21 cellular contexts compared by ENCODE assay signal in genomic region chr2:219174801-219175200, GRCh38. TPM values are rescaled to one million over a fixed set of nuclear protein-coding genes. Genes with fewer than 3 reads are reported as not detected.
DNase-seq lines count a peak whose midpoint lies in the region; ATAC-seq, FAIRE-seq and TF ChIP-seq lines count a peak whose summit lies in the region.
"Had no signal": no experiment of that assay in that cellular context is flagged by ENCODE, and none has a peak within 500 bp of the region (broad histone marks: within the 10 kb centered on the region; RNA-seq: fewer than 3 reads in every experiment).

No MANE protein-coding gene starts in this region.

- peaks cover 43% of the 10 kb centered on the region for H3K4me1 Mint-ChIP-seq in activated naive CD8-positive, alpha-beta T cell (ENCODE audit: low read depth)
- H3K4me1 Mint-ChIP-seq in activated naive CD8-positive, alpha-beta T cell treated with anti-CD3 and anti-CD28 coated beads for 36 hours: peaks cover 41% of the 10 kb centered on the region
- H3K4me1 Mint-ChIP-seq in activated T-helper 1 cell treated with anti-CD3 and anti-CD28 coated beads, Interleukin-12 subunit alpha, Interleukin-12 subunit beta, Interleukin-2, Interleukin-4 antibody, amounts not matched to agents 30 ng/mL and 10 ng/mL and 1 ng/mL, durations not matched to agents 14 hours and 24 hours and 36 hours (ENCODE audit: low read depth): peaks cover 50% of the 10 kb centered on the region

- DNase-seq in activated naive CD8-positive, alpha-beta T cell treated with anti-CD3 and anti-CD28 coated beads for 36 hours: no peak
- no peak for DNase-seq in activated T-helper 1 cell treated with anti-CD3 and anti-CD28 coated beads, Interleukin-12 subunit alpha, Interleukin-12 subunit beta, Interleukin-2, Interleukin-4 antibody, amounts not matched to agents 30 ng/mL and 10 ng/mL and 1 ng/mL, durations not matched to agents 14 hours and 24 hours and 36 hours (ENCODE audit: low spot score)
- peak; percentile 6 for DNase-seq in mucosa of gallbladder (ENCODE audit: low spot score)
- no peak for DNase-seq in GM12891 (ENCODE audit: insufficient read length, low spot score)
- DNase-seq in stimulated activated CD4-positive, alpha-beta T cell treated with anti-CD3 and anti-CD28 coated beads, Interleukin-4, amount 100 ng/mL, for 1 hour: no peak
- no peak for DNase-seq in amniotic stem cell (lab: John Stamatoyannopoulos, UW)
- DNase-seq: activated CD8-positive, alpha-beta memory T cell treated with anti-CD3 and anti-CD28 coated beads, Interleukin-2, amount 50 U/mL, for 48 hours; DND-41; hippocampal formation; MG63; NCI-H2029; NCI-H510A; OCI-M1; stimulated activated CD4-positive, alpha-beta T cell treated with anti-CD3 and anti-CD28 coated beads, Interleukin-1b, Interleukin-23, amount 100 ng/mL, for 48 hours; transverse colon had no signal

- FAIRE-seq in GM12891 (lab: Jason Lieb, UNC): no peak
- FAIRE-seq: H1 had no signal

- intact Hi-C loops in activated T-helper 1 cell treated with anti-CD3 and anti-CD28 coated beads, Interleukin-12 subunit alpha, Interleukin-12 subunit beta, Interleukin-2, Interleukin-4 antibody, amounts not matched to agents 30 ng/mL and 10 ng/mL and 1 ng/mL, durations not matched to agents 14 hours and 24 hours and 36 hours (cut with micrococcal nuclease): loop anchor here (5.0 kb wide), 2 partner anchors 778 to 888 kb away; partner anchors contain the start of gene CTDSP1

- TF ChIP-seq POLR2A in GM12891 (IDR thresholded peaks at IDR 0.05; ENCODE audit: low read depth, low read length): no peak

- no peak for ATAC-seq in GM18870 (IDR thresholded peaks at IDR 0.05; ENCODE audit: unreplicated experiment)
- ATAC-seq: left lobe of liver had no signal

- H3K9me3 Mint-ChIP-seq in activated naive CD8-positive, alpha-beta T cell (ENCODE audit: low read depth): no peaks in the 10 kb centered on the region
- no peaks in the 10 kb centered on the region for H3K9me3 Mint-ChIP-seq in activated naive CD8-positive, alpha-beta T cell treated with anti-CD3 and anti-CD28 coated beads for 36 hours
- H3K9me3 Mint-ChIP-seq in activated T-helper 1 cell treated with anti-CD3 and anti-CD28 coated beads, Interleukin-12 subunit alpha, Interleukin-12 subunit beta, Interleukin-2, Interleukin-4 antibody, amounts not matched to agents 30 ng/mL and 10 ng/mL and 1 ng/mL, durations not matched to agents 14 hours and 24 hours and 36 hours: no peaks in the 10 kb centered on the region
- H3K9me3 Mint-ChIP-seq: dendritic cell treated with granulocyte-macrophage colony-stimulating factor and Interleukin-4, amounts not matched to agents 40 ng/mL and 50 ng/mL, for 4 days had no signal

- no peaks in the 10 kb centered on the region for H3K27me3 Mint-ChIP-seq in activated naive CD8-positive, alpha-beta T cell
- no peaks in the 10 kb centered on the region for H3K27me3 Mint-ChIP-seq in activated naive CD8-positive, alpha-beta T cell treated with anti-CD3 and anti-CD28 coated beads for 36 hours
- H3K27me3 Mint-ChIP-seq in activated T-helper 1 cell treated with anti-CD3 and anti-CD28 coated beads, Interleukin-12 subunit alpha, Interleukin-12 subunit beta, Interleukin-2, Interleukin-4 antibody, amounts not matched to agents 30 ng/mL and 10 ng/mL and 1 ng/mL, durations not matched to agents 14 hours and 24 hours and 36 hours (ENCODE audit: insufficient read depth): no peaks in the 10 kb centered on the region
- H3K27me3 Mint-ChIP-seq: dendritic cell treated with granulocyte-macrophage colony-stimulating factor and Interleukin-4, amounts not matched to agents 40 ng/mL and 50 ng/mL, for 4 days had no signal

- peaks cover 6% of the 10 kb centered on the region for H3K36me3 Mint-ChIP-seq in activated naive CD8-positive, alpha-beta T cell
- H3K36me3 Mint-ChIP-seq in activated naive CD8-positive, alpha-beta T cell treated with anti-CD3 and anti-CD28 coated beads for 36 hours: peaks cover 10% of the 10 kb centered on the region
- peaks cover 30% of the 10 kb centered on the region for H3K36me3 Mint-ChIP-seq in activated T-helper 1 cell treated with anti-CD3 and anti-CD28 coated beads, Interleukin-12 subunit alpha, Interleukin-12 subunit beta, Interleukin-2, Interleukin-4 antibody, amounts not matched to agents 30 ng/mL and 10 ng/mL and 1 ng/mL, durations not matched to agents 14 hours and 24 hours and 36 hours (ENCODE audit: low read depth)

- peak overlapping the region; percentile 71 for H3K4me3 Mint-ChIP-seq in activated naive CD8-positive, alpha-beta T cell
- H3K4me3 Mint-ChIP-seq in activated naive CD8-positive, alpha-beta T cell treated with anti-CD3 and anti-CD28 coated beads for 36 hours: no peak overlapping the region
- H3K4me3 Mint-ChIP-seq in activated T-helper 1 cell treated with anti-CD3 and anti-CD28 coated beads, Interleukin-12 subunit alpha, Interleukin-12 subunit beta, Interleukin-2, Interleukin-4 antibody, amounts not matched to agents 30 ng/mL and 10 ng/mL and 1 ng/mL, durations not matched to agents 14 hours and 24 hours and 36 hours: peak overlapping the region; percentile 72

- peak overlapping the region; percentile 64 for H3K27ac Mint-ChIP-seq in activated naive CD8-positive, alpha-beta T cell
- H3K27ac Mint-ChIP-seq in activated naive CD8-positive, alpha-beta T cell treated with anti-CD3 and anti-CD28 coated beads for 36 hours: no peak overlapping the region
- H3K27ac Mint-ChIP-seq in activated T-helper 1 cell treated with anti-CD3 and anti-CD28 coated beads, Interleukin-12 subunit alpha, Interleukin-12 subunit beta, Interleukin-2, Interleukin-4 antibody, amounts not matched to agents 30 ng/mL and 10 ng/mL and 1 ng/mL, durations not matched to agents 14 hours and 24 hours and 36 hours: no peak overlapping the region

TF ChIP-seq in GM12891, 5 proteins besides CTCF, POLR2A, EP300 and RAD21:
- TF ChIP-seq PAX5 (IDR thresholded peaks at IDR 0.05; ENCODE audit: insufficient read depth, low read length, severe bottlenecking) (no peak), POU2F2 (IDR thresholded peaks at IDR 0.05; ENCODE audit: low read depth, low read length) (no peak), POLR2AphosphoS5 (IDR thresholded peaks at IDR 0.05; ENCODE audit: low read depth, low read length) (no peak), TAF1 (IDR thresholded peaks at IDR 0.05; ENCODE audit: low read depth, low read length) (no peak), SPI1 (IDR thresholded peaks at IDR 0.05; ENCODE audit: low read depth, low read length) (no peak)

RNA-seq across cellular contexts. Expression of gene CNPPD1, which starts 1.9 kb away (rescaled TPM):
- 10 to 100 TPM; 44.1 to 50.2 TPM for total RNA-seq in activated naive CD8-positive, alpha-beta T cell treated with anti-CD3 and anti-CD28 coated beads for 36 hours
- total RNA-seq in activated T-helper 1 cell treated with anti-CD3 and anti-CD28 coated beads, Interleukin-12 subunit alpha, Interleukin-12 subunit beta, Interleukin-2, Interleukin-4 antibody, amounts not matched to agents 30 ng/mL and 10 ng/mL and 1 ng/mL, durations not matched to agents 14 hours and 24 hours and 36 hours: 69.8 and 72.2 TPM in 2 replicates
- 81.2 TPM for total RNA-seq in mucosa of gallbladder
- 36.3 TPM for polyA plus RNA-seq in GM12891 (2012; ENCODE audit: low read depth, missing spikeins)

RNA-seq across cellular contexts. Expression of gene RETREG2, which starts 3.3 kb away (rescaled TPM):
- total RNA-seq in activated naive CD8-positive, alpha-beta T cell treated with anti-CD3 and anti-CD28 coated beads for 36 hours: 10 to 100 TPM; 54.2 to 57.7 TPM
- total RNA-seq in activated T-helper 1 cell treated with anti-CD3 and anti-CD28 coated beads, Interleukin-12 subunit alpha, Interleukin-12 subunit beta, Interleukin-2, Interleukin-4 antibody, amounts not matched to agents 30 ng/mL and 10 ng/mL and 1 ng/mL, durations not matched to agents 14 hours and 24 hours and 36 hours: 58.4 and 61.5 TPM in 2 replicates
- total RNA-seq in mucosa of gallbladder: 116 TPM
- polyA plus RNA-seq in GM12891 (2012; ENCODE audit: low read depth, missing spikeins): 28.0 TPM

RNA-seq across cellular contexts. Expression of gene SLC23A3, which starts 5.0 kb away (rescaled TPM):
- 1 to 10 TPM in 1 of 2 experiments, under 1 TPM in 1; 0.92 to 1.1 TPM for total RNA-seq in activated naive CD8-positive, alpha-beta T cell treated with anti-CD3 and anti-CD28 coated beads for 36 hours
- total RNA-seq in activated T-helper 1 cell treated with anti-CD3 and anti-CD28 coated beads, Interleukin-12 subunit alpha, Interleukin-12 subunit beta, Interleukin-2, Interleukin-4 antibody, amounts not matched to agents 30 ng/mL and 10 ng/mL and 1 ng/mL, durations not matched to agents 14 hours and 24 hours and 36 hours: 1.8 and 1.9 TPM in 2 replicates
- total RNA-seq in mucosa of gallbladder: 4.7 TPM
- 0.21 TPM for polyA plus RNA-seq in GM12891 (2012; ENCODE audit: low read depth, missing spikeins)
- total RNA-seq: myocyte had no signal

RNA-seq across cellular contexts. Expression of gene NHEJ1, which starts 14.2 kb away (rescaled TPM):
- 10 to 100 TPM; 19.8 to 21.1 TPM for total RNA-seq in activated naive CD8-positive, alpha-beta T cell treated with anti-CD3 and anti-CD28 coated beads for 36 hours
- total RNA-seq in activated T-helper 1 cell treated with anti-CD3 and anti-CD28 coated beads, Interleukin-12 subunit alpha, Interleukin-12 subunit beta, Interleukin-2, Interleukin-4 antibody, amounts not matched to agents 30 ng/mL and 10 ng/mL and 1 ng/mL, durations not matched to agents 14 hours and 24 hours and 36 hours: 18.1 and 20.7 TPM in 2 replicates
- 8.7 TPM for total RNA-seq in mucosa of gallbladder
- 7.0 TPM for polyA plus RNA-seq in GM12891 (2012; ENCODE audit: low read depth, missing spikeins)

RNA-seq across cellular contexts. Expression of gene ZFAND2B, which starts 31.8 kb away (rescaled TPM):
- total RNA-seq in activated naive CD8-positive, alpha-beta T cell treated with anti-CD3 and anti-CD28 coated beads for 36 hours: 10 to 100 TPM; 22.8 to 27.2 TPM
- 35.0 and 41.3 TPM in 2 replicates for total RNA-seq in activated T-helper 1 cell treated with anti-CD3 and anti-CD28 coated beads, Interleukin-12 subunit alpha, Interleukin-12 subunit beta, Interleukin-2, Interleukin-4 antibody, amounts not matched to agents 30 ng/mL and 10 ng/mL and 1 ng/mL, durations not matched to agents 14 hours and 24 hours and 36 hours
- total RNA-seq in mucosa of gallbladder: 52.6 TPM
- 16.0 TPM for polyA plus RNA-seq in GM12891 (2012; ENCODE audit: low read depth, missing spikeins)
